In the genomic region with DNA sequence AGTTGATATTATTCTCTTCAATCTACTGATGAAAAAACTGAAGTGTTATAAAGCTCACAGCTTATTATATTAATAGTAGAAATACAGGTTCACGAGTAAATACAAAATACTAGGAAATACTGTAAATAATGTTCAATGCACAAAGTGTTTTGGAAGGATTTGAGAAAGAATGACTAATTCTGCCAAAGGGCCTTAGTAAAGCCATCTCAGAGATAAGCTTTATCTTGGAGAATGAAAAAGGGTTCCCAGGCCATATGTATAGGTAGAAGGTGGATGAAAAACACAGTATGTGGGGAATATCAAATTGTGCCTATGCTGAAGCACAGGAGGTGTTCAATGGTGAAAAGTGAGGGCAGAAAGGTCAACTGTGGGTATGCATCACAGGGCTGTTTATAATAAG, we compare ENCODE assay signal across 12 cellular contexts.
DNase-seq lines count a peak whose midpoint lies in the region; ATAC-seq and TF ChIP-seq lines count a peak whose summit lies in the region.
"Had no signal": no experiment of that assay in that cellular context is flagged by ENCODE, and none has a peak within 500 bp of the region (broad histone marks: within the 10 kb centered on the region; RNA-seq: fewer than 3 reads in every experiment).

No MANE protein-coding gene starts in this region.

- no peak overlapping the region for H2AK5ac ChIP-seq in trophoblast cell (ENCODE audit: low read length)

- no peak overlapping the region for H3K4ac ChIP-seq in trophoblast cell (ENCODE audit: low read depth, low read length)

- no peak overlapping the region for H4K91ac ChIP-seq in trophoblast cell (ENCODE audit: low read depth, low read length)

- H2BK5ac ChIP-seq in trophoblast cell (ENCODE audit: low read depth, low read length, poor library complexity) = no peak overlapping the region

- H3F3A ChIP-seq in PC-9 (ENCODE audit: insufficient read depth, low read depth) = no peaks in the 10 kb centered on the region

- H2BK120ac ChIP-seq in trophoblast cell (ENCODE audit: insufficient read depth, low read length, poor library complexity) = no peak overlapping the region

- H3K79me1 ChIP-seq in trophoblast cell (ENCODE audit: low read length) = peaks cover 2% of the 10 kb centered on the region

- H2AFZ ChIP-seq in PC-9 (no peak overlapping the region), trophoblast cell (ENCODE audit: insufficient read depth, low read length, poor library complexity) (no peak overlapping the region)
- H2AFZ ChIP-seq: GM23338 had no signal

- H3K18ac ChIP-seq in trophoblast cell (ENCODE audit: low read length) = no peak overlapping the region

- POLR2A ChIA-PET in PC-9 (lab: Charles Lee; ENCODE audit: unreplicated experiment) (no interaction called here), A673 (lab: Charles Lee; ENCODE audit: low non-redundant PET) (no interaction called here)

- peak overlapping the region; percentile 5; the same call in 1 of the 2 replicates for H3K27ac ChIP-seq in PC-9
- no peak overlapping the region for H3K27ac ChIP-seq in trophoblast cell (ENCODE audit: low read depth, low read length)
- H3K27ac ChIP-seq in thoracic aorta = peak overlapping the region; percentile 90 to 91
- H3K27ac ChIP-seq in A673 (ENCODE audit: low read depth, low read length, poor library complexity, severe bottlenecking) = no peak overlapping the region

- BruUV-seq in PC-9 (replicated peaks; lab: Mats Ljungman, UMichigan) (no TSS peak), A673 (replicated peaks; lab: Mats Ljungman, UMichigan) (no TSS peak)

- intact Hi-C loops in PC-9 (cut with micrococcal nuclease; ENCODE audit: unreplicated experiment) = no loop called here
- intact Hi-C loops in A673 (cut with micrococcal nuclease; ENCODE audit: unreplicated experiment) = no loop called here

- H3K4me2 ChIP-seq in PC-9 = 0 out of 2 replicates have a peak overlapping the region, but pooled peaks have one; percentile 5
- no peak overlapping the region for H3K4me2 ChIP-seq in trophoblast cell (ENCODE audit: low read length)
- H3K4me2 ChIP-seq: GM23338 had no signal

- H2BK12ac ChIP-seq in trophoblast cell (ENCODE audit: low read length) = no peak overlapping the region

- TF ChIP-seq CTCF in PC-9 (conservative IDR thresholded peaks at IDR 0.05) (no peak), thoracic aorta (IDR thresholded peaks at IDR 0.05) (no peak), A673 (conservative IDR thresholded peaks at IDR 0.05; ENCODE audit: low read depth, low read length) (no peak)

- CTCF ChIA-PET in PC-9 (lab: Charles Lee) (no interaction called here), A673 (lab: Charles Lee) (no interaction called here)

- no peak overlapping the region for H3K9ac ChIP-seq in trophoblast cell (ENCODE audit: low read length)

- no CpG with 5 or more reads among the region's 1 CpG for WGBS in trophoblast cell (ENCODE audit: extremely low coverage, insufficient coverage, insufficient read length)

- H3K9me3 ChIP-seq in PC-9 (ENCODE audit: insufficient read depth, low read depth) (no peaks in the 10 kb centered on the region), trophoblast cell (ENCODE audit: insufficient read depth, low read depth, low read length) (no peaks in the 10 kb centered on the region), thoracic aorta (no peaks in the 10 kb centered on the region), A673 (ENCODE audit: low read depth, low read length, poor library complexity, severe bottlenecking) (no peaks in the 10 kb centered on the region)

- no peaks in the 10 kb centered on the region for H3K9me2 ChIP-seq in PC-9 (ENCODE audit: insufficient read depth)

- no peak overlapping the region for H3K14ac ChIP-seq in trophoblast cell (ENCODE audit: low read length)

- ATAC-seq in thoracic aorta (ENCODE audit: insufficient number of reproducible peaks, low FRiP score, low read depth) (no peak), HG03354 (IDR thresholded peaks at IDR 0.05; ENCODE audit: poor library complexity, severe bottlenecking, unreplicated experiment) (no peak), GM18502 (IDR thresholded peaks at IDR 0.05; ENCODE audit: poor library complexity, unreplicated experiment) (no peak)
- ATAC-seq: GM23338 had no signal

- H3K79me2 ChIP-seq in PC-9 (ENCODE audit: low read depth) (no peaks in the 10 kb centered on the region), trophoblast cell (ENCODE audit: control insufficient read depth, insufficient read depth, low read length, poor library complexity) (peaks cover 2% of the 10 kb centered on the region)

- peak in 1 of 2 experiments; percentile 68 for DNase-seq in PC-9
- DNase-seq in trophoblast cell = peak in 1 of 2 donors; percentile 17
- DNase-seq in thoracic aorta (ENCODE audit: low spot score) = no peak
- no peak for DNase-seq in activated T-cell treated with anti-CD3 and anti-CD28 coated beads, Interleukin-2, amount 50 U/mL, for 48 hours
- no peak for DNase-seq in A673 (ENCODE audit: low spot score)
- DNase-seq: CD8-positive, alpha-beta memory T cell; DMS53; GF-D8; H7 had no signal

- peaks cover 27% of the 10 kb centered on the region for H3K4me1 ChIP-seq in PC-9 (replicated peaks; ENCODE audit: insufficient read depth)
- peaks cover 4 to 8% of the 10 kb centered on the region in 2 experiments for H3K4me1 ChIP-seq in trophoblast cell (ENCODE audit: control insufficient read depth in 1 of 2, insufficient read depth in 2 of 2, low read length in 2 of 2)
- H3K4me1 ChIP-seq in thoracic aorta (ENCODE audit: control insufficient read depth in 1 of 2, low read depth in 2 of 2) = peaks cover 55 to 88% of the 10 kb centered on the region in 2 donors
- peaks cover 22% of the 10 kb centered on the region for H3K4me1 ChIP-seq in A673 (ENCODE audit: insufficient read depth, low read length, poor library complexity, severe bottlenecking)

- H3K23ac ChIP-seq in trophoblast cell (ENCODE audit: low read length) = peak overlapping the region; percentile 2

- no peak overlapping the region for H4K8ac ChIP-seq in trophoblast cell (ENCODE audit: low read depth, low read length)

- H4K20me1 ChIP-seq in PC-9 (ENCODE audit: insufficient read depth) = no peaks in the 10 kb centered on the region

- H3K36me3 ChIP-seq in PC-9 (ENCODE audit: low read depth) (no peaks in the 10 kb centered on the region; the same call in 1 of the 2 replicates), trophoblast cell (ENCODE audit: control insufficient read depth in 1 of 2, insufficient read depth in 2 of 2, low read length in 2 of 2) (no peaks in the 10 kb centered on the region), thoracic aorta (no peaks in the 10 kb centered on the region), A673 (ENCODE audit: insufficient read depth, low read length, poor library complexity, severe bottlenecking) (no peaks in the 10 kb centered on the region)

- no peak overlapping the region for H4K12ac ChIP-seq in trophoblast cell (ENCODE audit: low read depth, low read length)

- H3K4me3 ChIP-seq in PC-9 (no peak overlapping the region), trophoblast cell (ENCODE audit: low read depth, low read length) (no peak overlapping the region), thoracic aorta (no peak overlapping the region), A673 (ENCODE audit: low read depth, low read length, poor library complexity, severe bottlenecking) (no peak overlapping the region)
- H3K4me3 ChIP-seq: GM23338 had no signal

- no peaks in the 10 kb centered on the region for H3K27me3 ChIP-seq in PC-9 (ENCODE audit: insufficient read depth, low read depth)
- H3K27me3 ChIP-seq in trophoblast cell (ENCODE audit: insufficient read depth, low read length) = no peaks in the 10 kb centered on the region
- no peaks in the 10 kb centered on the region for H3K27me3 ChIP-seq in thoracic aorta (replicated peaks; ENCODE audit: insufficient read depth)
- H3K27me3 ChIP-seq in A673 (replicated peaks; ENCODE audit: insufficient read depth, low read depth, low read length, poor library complexity) = no peaks in the 10 kb centered on the region

Comparison
In these comparisons a context has a peak if more than half of its experiments do, and no peak if none do; other contexts are left out.
1. H3K27ac ChIP-seq: peak in PC-9 (single experiment) and thoracic aorta (2 of 2); none in trophoblast cell (single experiment) and A673 (single experiment).